In the genomic region with DNA sequence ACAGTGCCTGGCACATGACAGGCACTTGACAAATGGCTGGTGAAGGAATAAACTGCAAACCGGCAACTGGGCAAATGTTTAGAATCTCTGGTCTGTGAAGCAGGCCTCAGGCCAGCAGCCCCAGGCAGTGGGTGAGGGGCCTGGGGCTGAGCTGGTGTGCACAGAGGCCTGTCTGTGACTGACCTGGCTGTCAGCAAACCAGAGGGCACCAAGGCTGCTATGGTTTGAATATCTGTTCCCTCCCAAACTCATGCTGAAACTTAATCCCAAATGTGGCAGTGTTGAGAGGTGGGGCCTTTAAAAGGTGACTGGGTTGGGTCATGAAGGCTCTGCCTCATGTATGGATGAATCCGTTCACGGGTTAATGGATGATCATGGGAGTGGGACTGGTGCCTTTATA, we compare ENCODE assay signal across 17 cellular contexts.
DNase-seq lines count a peak whose midpoint lies in the region; ATAC-seq and TF ChIP-seq lines count a peak whose summit lies in the region.
"Had no signal": no experiment of that assay in that cellular context is flagged by ENCODE, and none has a peak within 500 bp of the region (broad histone marks: within the 10 kb centered on the region; RNA-seq: fewer than 3 reads in every experiment).

No MANE protein-coding gene starts in this region.

- peaks cover 0 to 13% of the 10 kb centered on the region in 2 donors for H3K27me3 Mint-ChIP-seq in natural killer cell treated with Interleukin-12 subunit alpha and Interleukin-12 subunit beta and Interleukin-15 and Interleukin-18, amount 100 ng/mL, for 72 hours
- peaks cover 0 to 15% of the 10 kb centered on the region in 2 donors for H3K27me3 Mint-ChIP-seq in natural killer cell (ENCODE audit: low read depth in 2 of 2)

- H3K27ac ChIP-seq in RWPE1: no peak overlapping the region
- H3K27ac ChIP-seq: 22Rv1 had no signal

- ATAC-seq in activated CD4-positive, CD25-positive, alpha-beta regulatory T cell treated with anti-CD3 and anti-CD28 coated beads, Interleukin-2, amount 50 U/mL, for 24 hours: no peak
- no peak for ATAC-seq in natural killer cell treated with Interleukin-12 subunit alpha and Interleukin-12 subunit beta and Interleukin-15 and Interleukin-18, amount 100 ng/mL, for 72 hours
- ATAC-seq in natural killer cell (no peak), HG03039 (IDR thresholded peaks at IDR 0.05; ENCODE audit: unreplicated experiment) (no peak)
- ATAC-seq: CD8-positive, alpha-beta T cell; HepG2 had no signal

- TF ChIP-seq CTCF in natural killer cell (IDR thresholded peaks at IDR 0.05): no peak
- no peak for TF ChIP-seq CTCF in RWPE1 (conservative IDR thresholded peaks at IDR 0.05; ENCODE audit: low read depth)

- POLR2A ChIA-PET in RWPE1 (lab: Yijun Ruan, JAX; ENCODE audit: low non-redundant PET): no interaction called here

- intact Hi-C loops in natural killer cell (cut with micrococcal nuclease): no loop called here
- intact Hi-C loops in posterior vena cava (cut with DNase I): loop anchor here in 1 of 2 donors (10.0 kb wide), 1 partner anchor 114 kb away; no protein-coding TSS in a partner anchor

- peaks cover 6 to 7% of the 10 kb centered on the region in 2 donors for H3K4me1 Mint-ChIP-seq in natural killer cell treated with Interleukin-12 subunit alpha and Interleukin-12 subunit beta and Interleukin-15 and Interleukin-18, amount 100 ng/mL, for 72 hours (ENCODE audit: low read depth in 2 of 2)
- H3K4me1 Mint-ChIP-seq in natural killer cell: peaks cover 13 to 22% of the 10 kb centered on the region in 2 donors
- H3K4me1 Mint-ChIP-seq: CD14-positive monocyte, H9 had no signal

- no peak overlapping the region for H3K27ac Mint-ChIP-seq in natural killer cell treated with Interleukin-12 subunit alpha and Interleukin-12 subunit beta and Interleukin-15 and Interleukin-18, amount 100 ng/mL, for 72 hours
- H3K27ac Mint-ChIP-seq in natural killer cell: no peak overlapping the region
- H3K27ac Mint-ChIP-seq: CD14-positive monocyte; CD8-positive, alpha-beta T cell; H9 had no signal

- H3K9me3 Mint-ChIP-seq in natural killer cell treated with Interleukin-12 subunit alpha and Interleukin-12 subunit beta and Interleukin-15 and Interleukin-18, amount 100 ng/mL, for 72 hours: no peaks in the 10 kb centered on the region
- no peaks in the 10 kb centered on the region for H3K9me3 Mint-ChIP-seq in natural killer cell
- H3K9me3 Mint-ChIP-seq: CD14-positive monocyte; CD8-positive, alpha-beta T cell; H9 had no signal

- DNase-seq in activated CD4-positive, CD25-positive, alpha-beta regulatory T cell treated with anti-CD3 and anti-CD28 coated beads, Interleukin-2, amount 50 U/mL, for 72 hours: peak; percentile 11
- peak; percentile 28 for DNase-seq in natural killer cell treated with Interleukin-12 subunit alpha and Interleukin-12 subunit beta and Interleukin-15 and Interleukin-18, amount 100 ng/mL, for 72 hours (ENCODE audit: low spot score)
- DNase-seq in natural killer cell (no peak), posterior vena cava (ENCODE audit: low spot score) (peak; percentile 24), RWPE1 (ENCODE audit: low spot score) (no peak), erythroblast (lab: John Stamatoyannopoulos, UW) (no peak)
- DNase-seq: CD8-positive, alpha-beta T cell; COR-L47; DND-41; GDM1; GOT3; H9 had no signal

- H3K36me3 Mint-ChIP-seq in natural killer cell treated with Interleukin-12 subunit alpha and Interleukin-12 subunit beta and Interleukin-15 and Interleukin-18, amount 100 ng/mL, for 72 hours: no peaks in the 10 kb centered on the region
- H3K36me3 Mint-ChIP-seq in natural killer cell: no peaks in the 10 kb centered on the region
- H3K36me3 Mint-ChIP-seq: CD14-positive monocyte; CD8-positive, alpha-beta T cell had no signal

- CTCF ChIA-PET in RWPE1 (lab: Yijun Ruan, JAX): no interaction called here

- no peak for TF ChIP-seq POLR2A in erythroblast (IDR thresholded peaks at IDR 0.05; ENCODE audit: low read length)

- no peak overlapping the region for H3K4me3 Mint-ChIP-seq in natural killer cell treated with Interleukin-12 subunit alpha and Interleukin-12 subunit beta and Interleukin-15 and Interleukin-18, amount 100 ng/mL, for 72 hours
- no peak overlapping the region for H3K4me3 Mint-ChIP-seq in natural killer cell
- H3K4me3 Mint-ChIP-seq: CD14-positive monocyte; CD8-positive, alpha-beta T cell; H9 had no signal

Comparison
In these comparisons a context has a peak if more than half of its experiments do, and no peak if none do; other contexts are left out.
1. DNase-seq: peak in activated CD4-positive, CD25-positive, alpha-beta regulatory T cell treated with anti-CD3 and anti-CD28 coated beads, Interleukin-2, amount 50 U/mL, for 72 hours (single experiment), natural killer cell treated with Interleukin-12 subunit alpha and Interleukin-12 subunit beta and Interleukin-15 and Interleukin-18, amount 100 ng/mL, for 72 hours (single experiment) and posterior vena cava (single experiment); none in natural killer cell (single experiment), RWPE1 (single experiment) and erythroblast (0 of 2).